Comparison of ENCODE assay signal across 8 cellular contexts in genomic region chr15:52558196-52558595, GRCh38. TPM values are rescaled to one million over a fixed set of nuclear protein-coding genes. Genes with fewer than 3 reads are reported as not detected.
DNase-seq lines count a peak whose midpoint lies in the region; ATAC-seq, FAIRE-seq and TF ChIP-seq lines count a peak whose summit lies in the region.

No MANE protein-coding gene starts in this region.

- peak; percentile 44 for FAIRE-seq in GM12892 (lab: Jason Lieb, UNC)
- no peak for FAIRE-seq in pancreas (lab: Jason Lieb, UNC)

- intact Hi-C loops in adrenal gland (cut with DNase I) = no loop called here
- intact Hi-C loops in pancreas (cut with DNase I) = no loop called here
- intact Hi-C loops in tibial artery (cut with DNase I; ENCODE audit: low total_unique reads) = no loop called here

- 63 to 86% (median 75%) methylated on average over 5 of the region's 5 CpGs for WGBS in adrenal gland, 4 donors
- 92 to 93% methylated on average over 5 of the region's 5 CpGs for WGBS in pancreas, 2 donors

- peak; percentile 35 to 56 (median 42) for ATAC-seq in pancreas

- no peaks in the 10 kb centered on the region for H3K27me3 ChIP-seq in adrenal gland
- H3K27me3 ChIP-seq in pancreas = no peaks in the 10 kb centered on the region
- no peaks in the 10 kb centered on the region for H3K27me3 ChIP-seq in tibial artery

- H3K9me3 ChIP-seq in HEK293 (ENCODE audit: control insufficient read depth, insufficient read depth, low read depth, low read length) (no peaks in the 10 kb centered on the region), adrenal gland (replicated peaks in 1 of 3) (no peaks in the 10 kb centered on the region), pancreas (no peaks in the 10 kb centered on the region), tibial artery (no peaks in the 10 kb centered on the region)

- H3K36me3 ChIP-seq in HEK293 (ENCODE audit: control insufficient read depth in 2 of 2, insufficient read depth in 1 of 2, low read length in 2 of 2) (peaks cover 3 to 31% of the 10 kb centered on the region in 2 experiments; a peak in 1 of 3 replicates), adrenal gland (replicated peaks in 1 of 2) (no peaks in the 10 kb centered on the region), pancreas (no peaks in the 10 kb centered on the region), tibial artery (peaks cover 0 to 10% (median 9%) of the 10 kb centered on the region in 3 donors)

- H3K27ac ChIP-seq in HEK293 (ENCODE audit: extremely low read depth, low read depth, low read length) (no peak overlapping the region; the same call in 1 of the 2 replicates), adrenal gland (peak overlapping the region in 2 of 5 donors; percentile 26 to 37), pancreas (no peak overlapping the region), tibial artery (no peak overlapping the region)

- H3K4me3 ChIP-seq in HEK293 (ENCODE audit: low read depth, low read length) = no peak overlapping the region
- H3K4me3 ChIP-seq in adrenal gland = no peak overlapping the region
- H3K4me3 ChIP-seq in pancreas = no peak overlapping the region
- H3K4me3 ChIP-seq in tibial artery = no peak overlapping the region

- CTCF ChIA-PET in HEK293 (lab: Yijun Ruan, JAX) (no interaction called here), GM10248 (lab: Yijun Ruan, JAX) (interaction anchor here (1.3 to 1.4 kb wide), 2 partner anchors 30 to 227 kb away, joined by 3 to 4 read pairs; no protein-coding TSS in a partner anchor)

- peak; percentile 32; the same call in 1 of the 2 replicates for TF ChIP-seq POLR2A in GM12892 (IDR thresholded peaks at IDR 0.05; ENCODE audit: low read depth, low read length)
- TF ChIP-seq POLR2A in adrenal gland (IDR thresholded peaks at IDR 0.05) = peak in 1 of 2 donors; percentile 16

- DNase-seq in GM12892 (ENCODE audit: insufficient read length) = no peak
- peak; percentile 52 for DNase-seq in NCI-H226
- DNase-seq in adrenal gland = peak in 5 of 7 donors; percentile 53 to 61 (median 55)
- no peak for DNase-seq in pancreas
- no peak for DNase-seq in GM10248 (ENCODE audit: extremely low spot score)
- no peak for DNase-seq in tibial artery
- no peak for DNase-seq in DMS 273 (lab: John Stamatoyannopoulos, UW; ENCODE audit: unreplicated experiment)

- TF ChIP-seq CTCF in HEK293 (tag by site-specific recombination; IDR thresholded peaks at IDR 0.05) (no peak), adrenal gland (IDR thresholded peaks at IDR 0.05) (no peak), pancreas (IDR thresholded peaks at IDR 0.05) (no peak), GM10248 (IDR thresholded peaks at IDR 0.05; ENCODE audit: control extremely low read depth, extremely low read depth, low read depth, missing control alignments) (no peak), tibial artery (IDR thresholded peaks at IDR 0.05) (no peak)

- POLR2A ChIA-PET in HEK293 (lab: Yijun Ruan, JAX) (no interaction called here), GM10248 (lab: Yijun Ruan, JAX) (interaction anchor here (0.6 kb wide), 1 partner anchor 292 kb away, joined by 3 read pairs; no protein-coding TSS in a partner anchor)

- H3K4me1 ChIP-seq in HEK293 (ENCODE audit: control insufficient read depth, insufficient read depth, low read length) (peaks cover 10% of the 10 kb centered on the region), adrenal gland (replicated peaks in 1 of 2) (peaks cover 5 to 79% of the 10 kb centered on the region in 2 donors), pancreas (peaks cover under 1 to 10% (median 10%) of the 10 kb centered on the region in 3 donors), tibial artery (peaks cover 0 to 68% (median 18%) of the 10 kb centered on the region in 4 donors)

TF ChIP-seq in HEK293, 187 proteins besides CTCF, POLR2A, EP300 and RAD21 (continues in another document):
- TF ChIP-seq ZFHX2 (tag by site-specific recombination; conservative IDR thresholded peaks at IDR 0.05) = 0 out of 2 replicates have a peak, but pooled peaks have one; percentile 11
- TF ChIP-seq ZNF18 (tag by site-specific recombination; IDR thresholded peaks at IDR 0.05) = peak; percentile 59; the same call in 1 of the 2 replicates
- TF ChIP-seq ZNF394 (tag by site-specific recombination; IDR thresholded peaks at IDR 0.05; ENCODE audit: borderline replicate concordance) = peak; percentile 51; the same call in 1 of the 2 replicates
- peak; percentile 63; the same call in 1 of the 2 replicates for TF ChIP-seq ZNF362 (tag by site-specific recombination; IDR thresholded peaks at IDR 0.05)
- peak; percentile 87 for TF ChIP-seq PRDM10 (tag by site-specific recombination; IDR thresholded peaks at IDR 0.05)
- TF ChIP-seq YY2 (tag by site-specific recombination; IDR thresholded peaks at IDR 0.05) = 0 out of 2 replicates have a peak, but pooled peaks have one; percentile 18
- peak; percentile 28 for TF ChIP-seq PRDM6 (tag by site-specific recombination; IDR thresholded peaks at IDR 0.05)

RNA-seq across cellular contexts. Expression of gene ARPP19, which starts 10.6 kb away (rescaled TPM):
- polyA plus RNA-seq in GM12892 (2012; ENCODE audit: missing spikeins) = 90.0 TPM
- total RNA-seq in adrenal gland = 100 to 1,000 TPM in 7 of 8 donors, 10 to 100 TPM in 1; 82.7 to 184 (median 140) TPM
- polyA plus RNA-seq in adrenal gland = 100 to 1,000 TPM in 1 of 3 donors, 10 to 100 TPM in 2; 19.1 to 172 (median 23.7) TPM
- total RNA-seq in pancreas = 10 to 100 TPM; 34.5 to 73.3 (median 46.2) TPM
- polyA plus RNA-seq in pancreas = 10 to 100 TPM; 11.4 to 30.0 TPM

RNA-seq across cellular contexts. Expression of gene MYO5A, which starts 29.5 kb away (rescaled TPM):
- 16.9 TPM for polyA plus RNA-seq in GM12892 (2012; ENCODE audit: missing spikeins)
- 10 to 100 TPM; 29.5 to 57.5 (median 43.7) TPM for total RNA-seq in adrenal gland
- polyA plus RNA-seq in adrenal gland = 10 to 100 TPM in 2 of 3 donors, 1 to 10 TPM in 1; 6.3 to 22.2 (median 11.4) TPM
- total RNA-seq in pancreas = 10 to 100 TPM in 3 of 6 donors, 1 to 10 TPM in 3; 7.2 to 11.9 (median 9.8) TPM
- polyA plus RNA-seq in pancreas = 1 to 10 TPM; 2.4 to 3.1 TPM

Comparison
In these comparisons a context has a peak if more than half of its experiments do, and no peak if none do; other contexts are left out.
1. DNase-seq: peak in NCI-H226 (single experiment) and adrenal gland (5 of 7); none in GM12892 (single experiment), pancreas (0 of 6), GM10248 (single experiment), tibial artery (0 of 2) and DMS 273 (single experiment).